In the genomic region with DNA sequence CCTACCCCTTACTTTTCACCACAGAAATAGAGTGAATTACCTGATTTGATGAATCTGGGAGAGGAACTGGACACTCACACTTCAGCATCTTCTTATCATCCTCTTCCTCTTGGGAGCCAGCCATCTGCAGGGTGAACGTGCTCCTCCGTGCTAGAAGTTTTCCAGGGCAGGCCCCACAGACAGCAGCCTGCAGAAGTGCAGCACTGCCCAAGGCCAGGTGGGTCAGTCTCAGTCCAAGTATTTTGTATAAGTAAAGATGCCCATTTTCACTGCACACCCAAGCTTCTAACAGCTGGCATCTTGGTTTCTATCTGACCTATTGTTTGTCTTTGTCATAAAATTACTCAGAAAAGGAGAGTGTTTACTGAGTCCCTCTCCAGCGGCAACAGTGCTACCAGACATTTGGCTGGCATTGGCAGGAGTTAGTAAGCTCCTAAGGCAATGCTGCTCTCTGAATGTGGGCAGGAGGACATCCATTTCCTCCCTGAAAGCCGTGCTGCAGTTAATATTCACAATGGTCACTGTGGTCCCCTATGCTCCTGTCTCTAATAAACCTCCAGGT, we compare ENCODE assay signal across 12 cellular contexts.
"Had no signal": no experiment of that assay in that cellular context is flagged by ENCODE, and none has a peak within 500 bp of the region (broad histone marks: within the 10 kb centered on the region; RNA-seq: fewer than 3 reads in every experiment).

No MANE protein-coding gene starts in this region.

- H3K27me3 Mint-ChIP-seq: dendritic cell treated with granulocyte-macrophage colony-stimulating factor and Interleukin-4, amounts not matched to agents 40 ng/mL and 50 ng/mL, for 4 days had no signal

- H3K4me3 ChIP-seq: pancreas, stomach, thoracic aorta had no signal

- H3K4me1 Mint-ChIP-seq: central memory CD8-positive, alpha-beta T cell had no signal

- H3K27me3 ChIP-seq: pancreas, stomach had no signal

- H3K36me3 ChIP-seq: pancreas, stomach, thoracic aorta had no signal

- H3K27ac Mint-ChIP-seq: activated CD8-positive, alpha-beta T cell treated with anti-CD3 and anti-CD28 coated beads, Interleukin-2, amount 10 ng/mL, durations not matched to agents 7 days and 5 days; activated naive CD4-positive, alpha-beta T cell treated with anti-CD3 and anti-CD28 coated beads for 36 hours; dendritic cell treated with granulocyte-macrophage colony-stimulating factor and Interleukin-4, amounts not matched to agents 40 ng/mL and 50 ng/mL, for 4 days had no signal

- H3K4me1 ChIP-seq: pancreas, stomach had no signal

- ATAC-seq: activated CD8-positive, alpha-beta T cell treated with anti-CD3 and anti-CD28 coated beads, Interleukin-2, amount 10 ng/mL, durations not matched to agents 7 days and 5 days; effector memory CD8-positive, alpha-beta T cell; pancreas had no signal

- H3K27ac ChIP-seq: epithelial cell of prostate, pancreas, stomach, thoracic aorta had no signal

- H3K4me3 Mint-ChIP-seq: activated CD8-positive, alpha-beta T cell treated with anti-CD3 and anti-CD28 coated beads, Interleukin-2, amount 10 ng/mL, durations not matched to agents 7 days and 5 days; activated naive CD4-positive, alpha-beta T cell treated with anti-CD3 and anti-CD28 coated beads for 36 hours; central memory CD8-positive, alpha-beta T cell; dendritic cell treated with granulocyte-macrophage colony-stimulating factor and Interleukin-4, amounts not matched to agents 40 ng/mL and 50 ng/mL, for 4 days; effector memory CD8-positive, alpha-beta T cell had no signal

- H3K9me3 ChIP-seq: pancreas, stomach, thoracic aorta had no signal

- FAIRE-seq: pancreas had no signal

- DNase-seq: activated CD4-positive, alpha-beta T cell treated with anti-CD3 and anti-CD28 coated beads for 4 hours; activated CD8-positive, alpha-beta T cell treated with anti-CD3 and anti-CD28 coated beads, Interleukin-2, amount 10 ng/mL, durations not matched to agents 7 days and 5 days; activated naive CD4-positive, alpha-beta T cell treated with anti-CD3 and anti-CD28 coated beads for 36 hours; effector memory CD8-positive, alpha-beta T cell; pancreas; stimulated activated CD4-positive, alpha-beta T cell treated with anti-CD3 and anti-CD28 coated beads, Interleukin-15, amount 100 ng/mL, for 24 hours; stimulated activated CD4-positive, alpha-beta T cell treated with anti-CD3 and anti-CD28 coated beads, Interleukin-4, amount 100 ng/mL, for 4 hours; stomach had no signal
